In the genomic region with DNA sequence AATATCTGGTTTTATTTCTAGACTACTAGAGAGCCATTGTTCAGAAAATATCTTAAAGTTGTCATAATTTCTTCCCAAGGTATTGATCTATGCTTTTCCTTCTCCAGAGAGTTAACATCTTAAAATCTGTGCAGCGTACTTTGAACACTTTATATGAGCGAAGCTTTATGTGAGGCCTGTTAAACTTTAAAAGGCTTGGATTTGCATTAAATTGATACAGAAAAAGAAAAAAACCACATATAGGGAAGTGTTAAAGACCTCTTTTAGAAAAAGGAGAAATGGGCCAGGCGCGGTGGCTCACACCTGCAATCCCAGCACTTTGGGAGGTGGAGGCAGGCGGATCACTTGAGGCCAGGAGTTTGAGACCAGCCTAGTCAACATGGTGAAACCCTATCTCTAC, we compare ENCODE assay signal across 8 cellular contexts. TPM values are rescaled to one million over a fixed set of nuclear protein-coding genes. Genes with fewer than 3 reads are reported as not detected.
DNase-seq lines count a peak whose midpoint lies in the region; ATAC-seq, FAIRE-seq and TF ChIP-seq lines count a peak whose summit lies in the region.

No MANE protein-coding gene starts in this region.

- CTCF ChIA-PET in endothelial cell of umbilical vein (lab: Charles Lee), result interaction anchor here (0.9 to 1.5 kb wide), 4 partner anchors 12 to 38 kb away, joined by 3 to 6 read pairs (median 4); no protein-coding TSS in a partner anchor

- no peaks in the 10 kb centered on the region for H3K9me2 ChIP-seq in DOHH2 (replicated peaks; ENCODE audit: control insufficient read depth, low read length)

- POLR2A ChIA-PET in endothelial cell of umbilical vein (lab: Charles Lee), result interaction anchor here (0.7 kb wide), 1 partner anchor 328 kb away, joined by 7 read pairs; no protein-coding TSS in a partner anchor

- H3K9me3 ChIP-seq in DOHH2 (ENCODE audit: control insufficient read depth, insufficient read depth, low read length) (no peaks in the 10 kb centered on the region), Peyer's patch (no peaks in the 10 kb centered on the region), endothelial cell of umbilical vein (replicated peaks; ENCODE audit: control insufficient read depth, insufficient read depth, low read length) (no peaks in the 10 kb centered on the region), gastrocnemius medialis (no peaks in the 10 kb centered on the region)

- no peak for FAIRE-seq in endothelial cell of umbilical vein (lab: Jason Lieb, UNC)

- H3K4me2 ChIP-seq in DOHH2 (ENCODE audit: low read length) (peak overlapping the region; percentile 99), endothelial cell of umbilical vein (ENCODE audit: insufficient read depth, low read length) (peak overlapping the region; percentile 100)

- intact Hi-C loops in endothelial cell of umbilical vein (cut with micrococcal nuclease), result loop anchor here (1.0 to 5.0 kb wide), 2 partner anchors 70 to 109 kb away; no protein-coding TSS in a partner anchor
- intact Hi-C loops in gastrocnemius medialis (cut with DNase I; ENCODE audit: low total_unique reads), result loop anchor here (5.0 kb wide), 1 partner anchor 71 kb away; no protein-coding TSS in a partner anchor

- H2AFZ ChIP-seq in endothelial cell of umbilical vein (ENCODE audit: low read depth, low read length), result no peak overlapping the region

- in situ Hi-C loops in gastrocnemius medialis (cut with MboI; ENCODE audit: low sequenced_read_pairs in 4 of 4), result no loop called here

- no peaks in the 10 kb centered on the region for H4K20me1 ChIP-seq in DOHH2 (ENCODE audit: control insufficient read depth, insufficient read depth, low read depth, low read length)
- H4K20me1 ChIP-seq in endothelial cell of umbilical vein (replicated peaks; ENCODE audit: control insufficient read depth, extremely low read depth, insufficient read depth, low read length), result no peaks in the 10 kb centered on the region

- DNase-seq in Peyer's patch, result no peak
- no peak for DNase-seq in endothelial cell of umbilical vein (ENCODE audit: low read depth, low spot score)
- DNase-seq in gastrocnemius medialis, result no peak
- no peak for DNase-seq in SIG-M5 treated with dmso at 0.1 percent for 504 hours (lab: John Stamatoyannopoulos, UW; ENCODE audit: unreplicated experiment)
- no peak for DNase-seq in stimulated activated CD4-positive, alpha-beta T cell treated with anti-CD3 and anti-CD28 coated beads, Interleukin-12 subunit alpha, Interleukin-12 subunit beta, amount 100 ng/mL, for 4 hours
- no peak for DNase-seq in NCI-H345 treated with DMSO at 0.1 percent for 48 hours (lab: John Stamatoyannopoulos, UW; ENCODE audit: unreplicated experiment)

- H3K9me1 ChIP-seq in endothelial cell of umbilical vein (replicated peaks; ENCODE audit: control insufficient read depth, extremely low read depth, insufficient read depth, low read length), result no peaks in the 10 kb centered on the region

- H3K27ac ChIP-seq in DOHH2 (ENCODE audit: low read depth, low read length), result peak overlapping the region; percentile 85
- H3K27ac ChIP-seq in Peyer's patch, result peak overlapping the region; percentile 61 to 84 (median 72)
- no peak overlapping the region for H3K27ac ChIP-seq in endothelial cell of umbilical vein (ENCODE audit: insufficient read depth, low read depth, low read length)
- H3K27ac ChIP-seq in gastrocnemius medialis, result peak overlapping the region in 3 of 4 donors; percentile 64 to 77 (median 69)

- H3K4me3 ChIP-seq in DOHH2 (ENCODE audit: low read length) (peak overlapping the region; percentile 78), Peyer's patch (peak overlapping the region in 2 of 4 donors; percentile 44 to 51), endothelial cell of umbilical vein (replicated peaks in 1 of 3; ENCODE audit: insufficient read depth in 1 of 3, low read depth in 1 of 3, low read length in 3 of 3) (no peak overlapping the region), gastrocnemius medialis (peak overlapping the region; percentile 47 to 74 (median 55))

- H3K79me2 ChIP-seq in DOHH2 (ENCODE audit: control insufficient read depth, low read length) (no peaks in the 10 kb centered on the region), endothelial cell of umbilical vein (ENCODE audit: control insufficient read depth, insufficient read depth, low read length) (no peaks in the 10 kb centered on the region)

- TF ChIP-seq CTCF in DOHH2 (IDR thresholded peaks at IDR 0.05; ENCODE audit: low read depth, low read length, poor library complexity, severe bottlenecking), result no peak
- no peak for TF ChIP-seq CTCF in Peyer's patch (IDR thresholded peaks at IDR 0.05)
- no peak for TF ChIP-seq CTCF in endothelial cell of umbilical vein (IDR thresholded peaks at IDR 0.05; ENCODE audit: extremely low read depth in 1 of 2, insufficient read depth in 1 of 2, low read depth in 1 of 2, low read length in 2 of 2)
- TF ChIP-seq CTCF in gastrocnemius medialis (IDR thresholded peaks at IDR 0.05 in 4 of 5, conservative IDR thresholded peaks at IDR 0.05 in 1 of 5), result peak in 1 of 5 experiments; percentile 7

- TF ChIP-seq POLR2A in Peyer's patch (IDR thresholded peaks at IDR 0.05) (no peak), endothelial cell of umbilical vein (IDR thresholded peaks at IDR 0.05; ENCODE audit: low read depth, low read length) (no peak), gastrocnemius medialis (IDR thresholded peaks at IDR 0.05) (no peak)

- dilution Hi-C loops in endothelial cell of umbilical vein (cut with MboI; ENCODE audit: extremely low pct_ligation_motif_present, low sequenced_read_pairs), result no loop called here

- BruUV-seq in endothelial cell of umbilical vein (replicated peaks; lab: Mats Ljungman, UMichigan), result no TSS peak

- no peak overlapping the region for H3K9ac ChIP-seq in endothelial cell of umbilical vein (replicated peaks; ENCODE audit: extremely low read depth, insufficient read depth, low read length)

- H3K27me3 ChIP-seq in DOHH2 (ENCODE audit: control insufficient read depth, low read length), result no peaks in the 10 kb centered on the region
- H3K27me3 ChIP-seq in Peyer's patch, result no peaks in the 10 kb centered on the region
- no peaks in the 10 kb centered on the region for H3K27me3 ChIP-seq in endothelial cell of umbilical vein (ENCODE audit: control insufficient read depth in 2 of 2, insufficient read depth in 2 of 2, low read length in 2 of 2)
- no peaks in the 10 kb centered on the region for H3K27me3 ChIP-seq in gastrocnemius medialis

- no peak for ATAC-seq in gastrocnemius medialis
- ATAC-seq in HG03196 (IDR thresholded peaks at IDR 0.05; ENCODE audit: unreplicated experiment), result no peak

- H3K4me1 ChIP-seq in DOHH2 (ENCODE audit: control insufficient read depth, low read length), result peaks cover 59% of the 10 kb centered on the region
- peaks cover 0 to 9% (median 5%) of the 10 kb centered on the region in 4 donors for H3K4me1 ChIP-seq in Peyer's patch
- peaks cover 3% of the 10 kb centered on the region for H3K4me1 ChIP-seq in endothelial cell of umbilical vein (ENCODE audit: control insufficient read depth, extremely low read depth, insufficient read depth, low read length)
- H3K4me1 ChIP-seq in gastrocnemius medialis, result peaks cover 4 to 8% of the 10 kb centered on the region in 2 donors

- no peaks in the 10 kb centered on the region for H3K36me3 ChIP-seq in DOHH2 (ENCODE audit: control insufficient read depth, low read length)
- peaks cover 0 to 47% (median 0%) of the 10 kb centered on the region in 3 donors for H3K36me3 ChIP-seq in Peyer's patch
- no peaks in the 10 kb centered on the region for H3K36me3 ChIP-seq in endothelial cell of umbilical vein (ENCODE audit: control insufficient read depth in 2 of 2, extremely low read depth in 1 of 2, insufficient read depth in 2 of 2, low read length in 2 of 2)
- peaks cover 0 to 27% of the 10 kb centered on the region in 2 donors for H3K36me3 ChIP-seq in gastrocnemius medialis

- peaks cover 14% of the 10 kb centered on the region for H3F3A ChIP-seq in DOHH2 (ENCODE audit: control insufficient read depth, insufficient read depth)

TF ChIP-seq in endothelial cell of umbilical vein, 7 proteins besides CTCF, POLR2A, EP300 and RAD21:
- no peak for TF ChIP-seq POLR2AphosphoS5 (IDR thresholded peaks at IDR 0.05; ENCODE audit: insufficient read depth, low read depth, low read length)
- no peak for TF ChIP-seq EZH2 (IDR thresholded peaks at IDR 0.05; ENCODE audit: borderline replicate concordance, low read depth, low read length, severe bottlenecking)
- TF ChIP-seq JUN (IDR thresholded peaks at IDR 0.05; ENCODE audit: borderline replicate concordance, insufficient read depth, insufficient read length, low read depth), result no peak
- TF ChIP-seq GATA2 (IDR thresholded peaks at IDR 0.05; ENCODE audit: insufficient read depth, insufficient read length, low read depth, low read length), result no peak
- no peak for TF ChIP-seq MYC (IDR thresholded peaks at IDR 0.05; ENCODE audit: low read depth, low read length)
- TF ChIP-seq MAX (IDR thresholded peaks at IDR 0.05; ENCODE audit: insufficient read depth, insufficient read length), result no peak
- TF ChIP-seq FOS (IDR thresholded peaks at IDR 0.05; ENCODE audit: borderline replicate concordance, insufficient read depth, low read length), result no peak

RNA-seq across cellular contexts. Expression of gene MORC3, which starts 59.2 kb away (rescaled TPM):
- 10 to 100 TPM; 29.4 to 82.5 (median 31.0) TPM for total RNA-seq in Peyer's patch
- total RNA-seq in endothelial cell of umbilical vein, result 20.0 and 25.3 TPM in 2 replicates
- polyA plus RNA-seq in endothelial cell of umbilical vein, result 5.3 and 7.3 TPM in 2 replicates
- 8.7 and 9.3 TPM in 2 replicates for polyA plus RNA-seq in endothelial cell of umbilical vein (2011; cell fraction: cytosol; rRNA removed)
- polyA plus RNA-seq in endothelial cell of umbilical vein (2011; cell fraction: nucleus; rRNA removed), result 26.9 and 34.5 TPM in 2 replicates
- 17.6 and 19.2 TPM in 2 replicates for polyA plus RNA-seq in endothelial cell of umbilical vein (2012)
- polyA minus RNA-seq in endothelial cell of umbilical vein, result 13.4 and 17.1 TPM in 2 replicates
- 7.3 TPM for polyA minus RNA-seq in endothelial cell of umbilical vein (2011; cell fraction: cytosol; rRNA and poly(A)+ RNA removed)
- polyA minus RNA-seq in endothelial cell of umbilical vein (2011; cell fraction: nucleus; rRNA and poly(A)+ RNA removed), result 24.9 and 38.8 TPM in 2 replicates
- total RNA-seq in gastrocnemius medialis, result 10 to 100 TPM; 28.1 to 35.5 (median 31.7) TPM

Comparison
In these comparisons a context has a peak if more than half of its experiments do, and no peak if none do; other contexts are left out.
1. H3K4me3 ChIP-seq: peak in DOHH2 (single experiment) and gastrocnemius medialis (4 of 4); none in endothelial cell of umbilical vein (0 of 3).